1 cellular context compared by ENCODE assay signal in the genomic region with DNA sequence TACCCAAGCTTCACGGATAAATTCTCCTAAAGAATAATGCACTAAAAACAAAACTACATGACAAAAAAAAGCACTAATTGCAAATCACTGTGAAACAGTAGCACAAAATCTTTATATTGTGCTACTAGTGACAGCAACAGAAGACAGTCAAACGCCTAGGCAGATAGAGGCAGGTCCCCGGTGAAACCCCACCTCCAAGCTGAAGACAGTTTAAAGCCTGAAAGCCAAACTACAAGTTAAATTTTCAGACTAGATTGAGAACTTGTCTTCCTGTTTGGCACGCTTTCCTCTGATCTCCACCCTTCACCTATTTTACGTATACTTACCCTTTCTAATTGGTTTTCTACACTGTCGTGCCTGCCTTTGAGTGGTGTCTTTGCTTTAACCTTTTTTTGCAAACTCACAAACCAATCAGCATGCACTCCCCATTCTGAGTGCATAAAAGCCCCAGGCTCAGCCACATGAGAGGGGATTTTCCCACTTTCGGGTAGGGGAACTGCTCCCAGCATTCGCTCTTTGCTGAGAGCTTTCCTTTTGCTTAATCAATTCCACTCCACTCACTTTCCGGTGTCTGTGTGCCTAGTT.
TF ChIP-seq lines count a peak whose summit lies in the region.

No MANE protein-coding gene starts in this region.

TF ChIP-seq in GM12891, 5 proteins besides CTCF, POLR2A, EP300 and RAD21:
- no peak for TF ChIP-seq TAF1 (IDR thresholded peaks at IDR 0.05; ENCODE audit: low read depth, low read length)
- no peak for TF ChIP-seq POLR2AphosphoS5 (IDR thresholded peaks at IDR 0.05; ENCODE audit: low read depth, low read length)
- 0 out of 2 replicates have a peak, but pooled peaks have one; percentile 27 for TF ChIP-seq SPI1 (IDR thresholded peaks at IDR 0.05; ENCODE audit: low read depth, low read length)
- TF ChIP-seq POU2F2 (IDR thresholded peaks at IDR 0.05; ENCODE audit: low read depth, low read length) = 0 out of 2 replicates have a peak, but pooled peaks have one; percentile 40
- TF ChIP-seq PAX5 (IDR thresholded peaks at IDR 0.05; ENCODE audit: insufficient read depth, low read length, severe bottlenecking) = no peak
